ENCODE assay signal across 8 cellular contexts in genomic region chr19:48836089-48837017, GRCh38. TPM values are rescaled to one million over a fixed set of nuclear protein-coding genes. Genes with fewer than 3 reads are reported as not detected.
A peak's percentile ranks its signal among the peaks of the same experiment; 100 is the strongest.
DNase-seq lines count a peak whose midpoint lies in the region; ATAC-seq and TF ChIP-seq lines count a peak whose summit lies in the region.

Gene HSD17B14 (minus strand): TSS chr19:48836491. CDS start chr19:48836411, 80 bp downstream.

- H3K27ac ChIP-seq in OCI-LY7 (ENCODE audit: low read depth, low read length, poor library complexity, severe bottlenecking) (peak within 1 kb of the TSS; percentile 37), mesodermal cell (ENCODE audit: low read depth, low read length, severe bottlenecking) (peak within 1 kb of the TSS; percentile 93), urinary bladder (ENCODE audit: low read depth) (peak within 1 kb of the TSS; percentile 83)
- no peak within 1 kb of the TSS for H3K27ac ChIP-seq in effector memory CD4-positive, alpha-beta T cell (ENCODE audit: insufficient read depth, low read length, poor library complexity, severe bottlenecking)

- H4K20me1 ChIP-seq in OCI-LY7 (ENCODE audit: insufficient read depth, low read length): no peaks in the 10 kb centered on the region

- no peaks in the 10 kb centered on the region for H3K79me2 ChIP-seq in OCI-LY7 (ENCODE audit: insufficient read depth, low read depth, low read length)

- POLR2A ChIA-PET in OCI-LY7 (lab: Charles Lee): interaction anchor here (0.5 to 2.2 kb wide), 6 partner anchors 22 to 140 kb away, joined by 3 to 6 read pairs (median 6); partner anchors contain the start of gene FUT2

- no peaks in the 10 kb centered on the region for H3K9me3 ChIP-seq in OCI-LY7 (ENCODE audit: low read length)
- H3K9me3 ChIP-seq in effector memory CD4-positive, alpha-beta T cell (ENCODE audit: control insufficient read depth, low read length): no peaks in the 10 kb centered on the region
- H3K9me3 ChIP-seq in mesodermal cell (ENCODE audit: control insufficient read depth, low read length): no peaks in the 10 kb centered on the region

- intact Hi-C loops in OCI-LY7 (cut with micrococcal nuclease; ENCODE audit: unreplicated experiment): loop anchor here (1.0 kb wide), 1 partner anchor 135 kb away; no protein-coding TSS in a partner anchor

- H3K27me3 ChIP-seq in effector memory CD4-positive, alpha-beta T cell (replicated peaks; ENCODE audit: control insufficient read depth, insufficient read depth, low read length, poor library complexity, severe bottlenecking): no peaks in the 10 kb centered on the region

- DNase-seq in stimulated activated CD4-positive, alpha-beta T cell treated with anti-CD3 and anti-CD28 coated beads, Interleukin-15, amount 100 ng/mL, for 24 hours: peak; percentile 32
- DNase-seq in stimulated activated CD4-positive, alpha-beta T cell treated with anti-CD3 and anti-CD28 coated beads, Interleukin-2, amount 100 ng/mL, for 48 hours: no peak
- DNase-seq in OCI-LY7 (ENCODE audit: low spot score) (no peak), NCI-H1092 treated with DMSO at 0.1 percent for 48 hours (lab: John Stamatoyannopoulos, UW) (no peak)
- DNase-seq in effector memory CD4-positive, alpha-beta T cell: no peak

- no TSS peak for BruUV-seq in OCI-LY7 (replicated peaks; lab: Mats Ljungman, UMichigan)

- peak within 1 kb of the TSS; percentile 61 for H2AFZ ChIP-seq in OCI-LY7 (ENCODE audit: low read length)

- H3K36me3 ChIP-seq in OCI-LY7 (ENCODE audit: insufficient read depth, low read length) (no peaks in the 10 kb centered on the region), mesodermal cell (ENCODE audit: control insufficient read depth, insufficient read depth, low read length) (peaks cover 12% of the 10 kb centered on the region), urinary bladder (ENCODE audit: insufficient read depth) (no peaks in the 10 kb centered on the region)
- H3K36me3 ChIP-seq in effector memory CD4-positive, alpha-beta T cell (ENCODE audit: control insufficient read depth, insufficient read depth, low read length): no peaks in the 10 kb centered on the region

- no peaks in the 10 kb centered on the region for H3K9me2 ChIP-seq in OCI-LY7 (ENCODE audit: insufficient read depth, low read length)

- TF ChIP-seq CTCF in OCI-LY7 (conservative IDR thresholded peaks at IDR 0.05; ENCODE audit: low read length): peak; percentile 52; the same call in 1 of the 2 replicates

- ATAC-seq in GM21737 (IDR thresholded peaks at IDR 0.05; ENCODE audit: unreplicated experiment): no peak

- CTCF ChIA-PET in OCI-LY7 (lab: Charles Lee; ENCODE audit: unreplicated experiment): interaction anchor here (0.6 to 1.3 kb wide), 5 partner anchors 20 to 206 kb away, joined by 3 to 5 read pairs (median 3); no protein-coding TSS in a partner anchor

- H3K4me1 ChIP-seq in OCI-LY7 (ENCODE audit: insufficient read depth, low read length, poor library complexity, severe bottlenecking) (peaks cover 20% of the 10 kb centered on the region), mesodermal cell (ENCODE audit: control insufficient read depth, insufficient read depth, low read length, poor library complexity, severe bottlenecking) (peaks cover 10% of the 10 kb centered on the region), urinary bladder (ENCODE audit: insufficient read depth) (peaks cover 2% of the 10 kb centered on the region)
- peaks cover 18% of the 10 kb centered on the region for H3K4me1 ChIP-seq in effector memory CD4-positive, alpha-beta T cell (ENCODE audit: control insufficient read depth, insufficient read depth, low read length, poor library complexity, severe bottlenecking)

- H3K4me2 ChIP-seq in OCI-LY7 (ENCODE audit: low read length): peak within 1 kb of the TSS; percentile 84

- WGBS in mesodermal cell (ENCODE audit: insufficient coverage in 2 of 2), 2 experiments: 1% methylated on average over 32 to 35 of the region's 35 CpGs
- 3% methylated on average over 35 of the region's 35 CpGs for WGBS in urinary bladder

- peak within 1 kb of the TSS; percentile 66 for H3K4me3 ChIP-seq in OCI-LY7 (ENCODE audit: low read depth, low read length, poor library complexity, severe bottlenecking)
- peak within 1 kb of the TSS; percentile 18 for H3K4me3 ChIP-seq in effector memory CD4-positive, alpha-beta T cell (ENCODE audit: insufficient read depth, low read depth, low read length, poor library complexity, severe bottlenecking)
- H3K4me3 ChIP-seq in mesodermal cell (ENCODE audit: extremely low read depth, insufficient read depth, low read length, poor library complexity, severe bottlenecking): peak within 1 kb of the TSS; percentile 55
- peak within 1 kb of the TSS; percentile 41 for H3K4me3 ChIP-seq in urinary bladder (ENCODE audit: low read depth, low read length)

RNA-seq across cellular contexts. Expression of gene HSD17B14, which starts in this region (rescaled TPM):
- 4.5 and 4.9 TPM in 2 replicates for total RNA-seq in OCI-LY7 (2014; rRNA removed; shearing (Covaris generic))
- total RNA-seq in OCI-LY7 (2022) (1.8 and 3.2 TPM in 2 replicates), urinary bladder (3.4 TPM)
- polyA plus RNA-seq in mesodermal cell (2013, experiment 1 of 2): 22.6 TPM
- polyA plus RNA-seq in mesodermal cell (2013, experiment 2 of 2): 18.3 TPM
- polyA plus RNA-seq in urinary bladder: 18.6 TPM
